Comparison of ENCODE assay signal across 13 cellular contexts in the genomic region with DNA sequence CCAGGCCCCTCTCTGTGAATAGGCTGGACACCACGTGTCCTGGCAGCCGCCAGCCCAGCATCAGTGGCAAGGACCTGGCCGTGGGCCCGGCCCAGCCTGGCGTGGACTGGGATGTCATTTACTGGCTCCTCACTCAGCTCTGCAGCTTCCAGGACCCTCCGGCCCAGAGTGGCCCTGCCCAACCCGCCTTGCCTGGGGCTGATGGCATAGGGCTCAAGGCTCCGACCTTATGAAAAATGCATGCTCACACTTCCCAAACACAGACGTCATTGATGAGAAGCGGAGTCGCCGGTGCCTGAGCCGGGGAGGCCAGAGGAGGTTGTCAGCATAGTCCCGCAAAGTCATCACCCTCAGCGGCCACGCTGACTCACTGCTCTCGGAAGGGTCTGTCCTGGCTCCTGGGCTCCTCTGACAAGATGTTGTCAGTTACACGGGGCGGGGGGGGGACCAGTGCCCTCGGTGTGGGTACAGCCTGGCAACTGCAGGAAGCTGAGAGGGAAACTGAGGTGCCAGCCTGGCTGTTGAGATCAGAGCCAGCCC. TPM values are rescaled to one million over a fixed set of nuclear protein-coding genes. Genes with fewer than 3 reads are reported as not detected.
DNase-seq lines count a peak whose midpoint lies in the region; ATAC-seq and TF ChIP-seq lines count a peak whose summit lies in the region.
"Had no signal": no experiment of that assay in that cellular context is flagged by ENCODE, and none has a peak within 500 bp of the region (broad histone marks: within the 10 kb centered on the region; RNA-seq: fewer than 3 reads in every experiment).

No MANE protein-coding gene starts in this region.

- no peak for TF ChIP-seq CTCF in body of pancreas (IDR thresholded peaks at IDR 0.05)
- TF ChIP-seq CTCF in GM10266 (IDR thresholded peaks at IDR 0.05; ENCODE audit: control insufficient read depth, insufficient read depth, low read depth, missing control alignments): no peak

- H3K27ac ChIP-seq in mesendoderm (ENCODE audit: low read depth, low read length) (no peak overlapping the region), body of pancreas (no peak overlapping the region)
- H3K27ac ChIP-seq: suprapubic skin had no signal

- no peak overlapping the region for H4K8ac ChIP-seq in mesendoderm (ENCODE audit: low read depth, low read length)

- no peak overlapping the region for H2BK120ac ChIP-seq in mesendoderm (ENCODE audit: low read depth, low read length)

- no peaks in the 10 kb centered on the region for H3K79me2 ChIP-seq in mesendoderm (ENCODE audit: control insufficient read depth, insufficient read depth, low read length)

- H3K4me3 ChIP-seq in mesendoderm (ENCODE audit: low read length) (no peak overlapping the region), body of pancreas (no peak overlapping the region)
- H3K4me3 ChIP-seq: suprapubic skin had no signal

- H3K9ac ChIP-seq in mesendoderm (ENCODE audit: low read length): no peak overlapping the region

- no peaks in the 10 kb centered on the region for H3K79me1 ChIP-seq in mesendoderm (ENCODE audit: low read length)

- WGBS in mesendoderm (ENCODE audit: extremely low coverage, insufficient coverage, low lambda C conversion rate): no CpG with 5 or more reads among the region's 20 CpGs
- 75 to 92% methylated on average over 16 to 20 of the region's 20 CpGs for WGBS in body of pancreas, 2 donors

- no peak for TF ChIP-seq POLR2A in body of pancreas (IDR thresholded peaks at IDR 0.05)

- no peak overlapping the region for H2BK15ac ChIP-seq in mesendoderm (replicated peaks; ENCODE audit: low read depth)

- intact Hi-C loops in body of pancreas (cut with DNase I): no loop called here

- H3K23ac ChIP-seq in mesendoderm (ENCODE audit: low read length): no peak overlapping the region

- H3K4me1 ChIP-seq in mesendoderm (ENCODE audit: control insufficient read depth, low read depth, low read length): no peaks in the 10 kb centered on the region
- H3K4me1 ChIP-seq in body of pancreas: peaks cover 3% of the 10 kb centered on the region
- H3K4me1 ChIP-seq: suprapubic skin had no signal

- H3K4ac ChIP-seq in mesendoderm (ENCODE audit: low read depth, low read length): no peak overlapping the region

- no peak overlapping the region for H3K4me2 ChIP-seq in mesendoderm (ENCODE audit: low read length)

- H2AK5ac ChIP-seq in mesendoderm (ENCODE audit: low read length): no peak overlapping the region

- ATAC-seq in body of pancreas: no peak
- ATAC-seq in GM21447 (IDR thresholded peaks at IDR 0.05; ENCODE audit: unreplicated experiment): no peak
- ATAC-seq: activated CD8-positive, alpha-beta T cell treated with anti-CD3 and anti-CD28 coated beads for 36 hours; effector memory CD8-positive, alpha-beta T cell; T-cell had no signal

- H4K5ac ChIP-seq in mesendoderm (ENCODE audit: low read length): no peak overlapping the region

- no peaks in the 10 kb centered on the region for H3K9me3 ChIP-seq in body of pancreas
- H3K9me3 ChIP-seq: suprapubic skin had no signal

- DNase-seq in AG20443 (ENCODE audit: low spot score): peak; percentile 69
- DNase-seq in NCI-H460 (ENCODE audit: extremely low read depth, low read depth): peak; percentile 67
- DNase-seq in ecto neural progenitor cell (ENCODE audit: low spot score): peak; percentile 48
- peak; percentile 46 for DNase-seq in mesendoderm
- DNase-seq in body of pancreas: no peak
- DNase-seq in GM10266 (ENCODE audit: extremely low spot score): no peak
- DNase-seq in NCI-H2171 treated with DMSO at 0.1 percent for 48 hours (lab: John Stamatoyannopoulos, UW): no peak
- DNase-seq: activated CD8-positive, alpha-beta T cell treated with anti-CD3 and anti-CD28 coated beads for 36 hours; effector memory CD8-positive, alpha-beta T cell; NCI-H1048; T-cell had no signal

- no peaks in the 10 kb centered on the region for H3K36me3 ChIP-seq in mesendoderm (ENCODE audit: control insufficient read depth, insufficient read depth, low read length)
- no peaks in the 10 kb centered on the region for H3K36me3 ChIP-seq in body of pancreas (replicated peaks in 1 of 2; ENCODE audit: insufficient read depth in 1 of 2, low read depth in 2 of 2)
- H3K36me3 ChIP-seq: suprapubic skin had no signal

- H2BK5ac ChIP-seq in mesendoderm (ENCODE audit: low read length): no peak overlapping the region

- H3K18ac ChIP-seq in mesendoderm (ENCODE audit: low read length): no peak overlapping the region

- peak overlapping the region; percentile 25 for H3K56ac ChIP-seq in mesendoderm (ENCODE audit: low read length)

- H3K27me3 ChIP-seq in mesendoderm (ENCODE audit: insufficient read depth, low read length, poor library complexity) (no peaks in the 10 kb centered on the region), body of pancreas (no peaks in the 10 kb centered on the region)
- H3K27me3 ChIP-seq: suprapubic skin had no signal

RNA-seq across cellular contexts. Expression of a gene that starts 14.3 kb away (rescaled TPM):
- not detected in 2 replicates for total RNA-seq in NCI-H460 (2014; rRNA removed; shearing (Covaris generic))
- polyA plus RNA-seq in NCI-H460 (2014; cell fraction: nucleus; rRNA removed): not detected in 2 replicates
- polyA plus RNA-seq in mesendoderm (2013, experiment 1 of 2): 0.11 TPM
- polyA plus RNA-seq in mesendoderm (2013, experiment 2 of 2): 0.13 TPM
- total RNA-seq in body of pancreas: not detected
- total RNA-seq: activated CD8-positive, alpha-beta T cell treated with anti-CD3 and anti-CD28 coated beads for 36 hours; suprapubic skin had no signal

RNA-seq across cellular contexts. Expression of a gene that starts 14.6 kb away (rescaled TPM):
- 7.1 and 10.0 TPM in 2 replicates for total RNA-seq in NCI-H460 (2014; rRNA removed; shearing (Covaris generic))
- polyA plus RNA-seq in NCI-H460 (2014; cell fraction: nucleus; rRNA removed): 29.1 and 44.9 TPM in 2 replicates
- polyA plus RNA-seq in mesendoderm (2013, experiment 1 of 2): 1.5 TPM
- 1.4 TPM for polyA plus RNA-seq in mesendoderm (2013, experiment 2 of 2)
- total RNA-seq in body of pancreas: 10 to 100 TPM in 1 of 2 donors, 1 to 10 TPM in 1; 5.7 to 16.8 TPM

RNA-seq across cellular contexts. Expression of a gene that starts 35.8 kb away (rescaled TPM):
- 53.3 and 61.6 TPM in 2 replicates for total RNA-seq in NCI-H460 (2014; rRNA removed; shearing (Covaris generic))
- 37.9 and 41.1 TPM in 2 replicates for polyA plus RNA-seq in NCI-H460 (2014; cell fraction: nucleus; rRNA removed)
- polyA plus RNA-seq in mesendoderm (2013, experiment 1 of 2): 57.6 TPM
- 56.5 TPM for polyA plus RNA-seq in mesendoderm (2013, experiment 2 of 2)
- total RNA-seq in body of pancreas: 10 to 100 TPM; 29.0 to 29.3 TPM

Comparison
In these comparisons a context has a peak if more than half of its experiments do, and no peak if none do; other contexts are left out.
1. DNase-seq: peak in AG20443 (single experiment), NCI-H460 (single experiment), ecto neural progenitor cell (single experiment) and mesendoderm (single experiment); none in body of pancreas (0 of 4), GM10266 (single experiment) and NCI-H2171 treated with DMSO at 0.1 percent for 48 hours (single experiment).